Comparison of ENCODE assay signal across 19 cellular contexts in the genomic region with DNA sequence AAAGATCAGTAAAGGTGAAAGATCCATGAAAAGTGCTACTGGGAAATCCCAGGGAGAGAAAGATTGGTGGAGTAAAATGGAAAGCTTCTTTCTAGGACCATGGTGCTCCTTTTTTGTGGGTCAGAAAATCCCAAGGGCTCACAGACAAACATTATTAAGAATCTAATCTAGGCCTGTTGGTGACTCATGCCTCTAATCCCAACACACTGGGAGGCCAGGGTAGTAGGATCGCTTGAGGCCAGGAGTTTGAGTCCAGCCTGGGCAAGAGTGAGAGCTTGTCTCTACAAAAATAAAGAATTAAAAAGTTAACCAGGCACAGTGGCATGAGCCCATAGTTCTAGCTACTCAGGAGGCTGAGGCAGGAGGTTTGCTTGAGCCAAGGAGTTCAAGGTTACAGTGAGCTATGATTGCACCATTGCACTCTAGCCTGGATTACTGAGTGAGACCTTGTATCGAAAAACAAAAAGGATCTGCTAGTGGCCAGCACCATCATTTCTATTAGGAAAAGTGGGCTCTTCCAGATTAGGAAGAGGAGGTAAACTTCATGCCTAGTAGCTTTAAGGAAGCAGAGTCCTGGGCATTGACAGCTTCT.
"Had no signal": no experiment of that assay in that cellular context is flagged by ENCODE, and none has a peak within 500 bp of the region (broad histone marks: within the 10 kb centered on the region; RNA-seq: fewer than 3 reads in every experiment).

No MANE protein-coding gene starts in this region.

- DNase-seq: activated CD4-positive, alpha-beta memory T cell treated with anti-CD3 and anti-CD28 coated beads for 36 hours; amniotic stem cell; dorsolateral prefrontal cortex; foreskin melanocyte; glutamatergic neuron; hippocampal formation; left cardiac atrium; lower lobe of right lung; natural killer cell; pancreas; sigmoid colon; stimulated activated CD4-positive, alpha-beta T cell treated with anti-CD3 and anti-CD28 coated beads, Interleukin-4, amount 100 ng/mL, for 24 hours; stomach; T-helper 2 cell; testis; upper lobe of left lung had no signal

- H3K4me3 ChIP-seq: cardiac muscle cell, dorsolateral prefrontal cortex, lower lobe of right lung, pancreas, sigmoid colon, stomach, testis, upper lobe of left lung had no signal

- H3K27me3 ChIP-seq: cardiac muscle cell, dorsolateral prefrontal cortex, pancreas, sigmoid colon, stomach, testis, upper lobe of left lung had no signal

- FAIRE-seq: islet of Langerhans, pancreas had no signal

- H3K36me3 ChIP-seq: cardiac muscle cell, lower lobe of right lung, pancreas, sigmoid colon, stomach, upper lobe of left lung had no signal

- H3K27ac ChIP-seq: cardiac muscle cell, dorsolateral prefrontal cortex, lower lobe of right lung, pancreas, sigmoid colon, testis, upper lobe of left lung had no signal

- H3K9me3 ChIP-seq: lower lobe of right lung, pancreas, sigmoid colon, stomach, testis, upper lobe of left lung had no signal

- H3K4me1 ChIP-seq: lower lobe of right lung, pancreas, sigmoid colon, testis, upper lobe of left lung had no signal

- ATAC-seq: lower lobe of right lung; natural killer cell; pancreas; stimulated activated effector memory CD8-positive, alpha-beta T cell treated with anti-CD3 and anti-CD28 coated beads, Interleukin-12 subunit alpha, Interleukin-12 subunit beta, amount 100 ng/mL, for 72 hours had no signal
